34 cellular contexts compared by ENCODE assay signal in genomic region chr16:56645311-56645710, GRCh38. TPM values are rescaled to one million over a fixed set of nuclear protein-coding genes. Genes with fewer than 3 reads are reported as not detected.
"Had no signal": no experiment of that assay in that cellular context is flagged by ENCODE, and none has a peak within 500 bp of the region (broad histone marks: within the 10 kb centered on the region; RNA-seq: fewer than 3 reads in every experiment).

No MANE protein-coding gene starts in this region.

- FAIRE-seq: endometrium, islet of Langerhans, keratinocyte had no signal

- H3K9me3 ChIP-seq: colonic mucosa, esophagus squamous epithelium, gastrocnemius medialis, heart right ventricle, left lung, lower lobe of right lung had no signal

- DNase-seq: colonic mucosa; cortex of kidney; effector CD8-positive, alpha-beta T cell; effector memory CD8-positive, alpha-beta T cell; endodermal cell; erythroblast; esophagus squamous epithelium; foreskin fibroblast; foreskin melanocyte; gastrocnemius medialis; glutamatergic neuron; head of caudate nucleus; heart right ventricle; hippocampal formation; left cardiac atrium; left lung; left ventricle myocardium superior; lower lobe of right lung; mesendoderm; midbrain; naive thymus-derived CD4-positive, alpha-beta T cell; natural killer cell had no signal

- H3K27me3 ChIP-seq: colonic mucosa had no signal

- H3K36me3 ChIP-seq: colonic mucosa, esophagus squamous epithelium, gastrocnemius medialis, heart right ventricle, left lung, lower lobe of right lung had no signal

- H3K4me1 ChIP-seq: colonic mucosa had no signal

- H3K27ac ChIP-seq: colonic mucosa, epithelial cell of prostate, esophagus squamous epithelium, gastrocnemius medialis, heart right ventricle, left lung, lower lobe of right lung had no signal

- H3K4me3 ChIP-seq: colonic mucosa, esophagus squamous epithelium, gastrocnemius medialis, heart right ventricle, left lung, lower lobe of right lung had no signal

RNA-seq across cellular contexts. Expression of gene MT1B, which starts 6.4 kb away (rescaled TPM):
- total RNA-seq: colonic mucosa; dermis microvascular lymphatic vessel endothelial cell; endodermal cell; esophagus mucosa; esophagus squamous epithelium; gastrocnemius medialis; glomerular endothelial cell; heart right ventricle; kidney epithelial cell; left cardiac atrium; left lung; left ventricle myocardium superior; lower leg skin; lower lobe of right lung; lung microvascular endothelial cell; mononuclear cell; mucosa of gallbladder; naive thymus-derived CD4-positive, alpha-beta T cell; natural killer cell had no signal
- polyA plus RNA-seq: heart right ventricle; keratinocyte; naive thymus-derived CD4-positive, alpha-beta T cell had no signal

RNA-seq across cellular contexts. Expression of gene MT1A, which starts 6.8 kb away (rescaled TPM):
- total RNA-seq: endodermal cell, glomerular endothelial cell, kidney epithelial cell, mononuclear cell, natural killer cell had no signal
- polyA plus RNA-seq: keratinocyte; naive thymus-derived CD4-positive, alpha-beta T cell had no signal

RNA-seq across cellular contexts. Expression of gene MT1F, which starts 12.4 kb away (rescaled TPM):
- total RNA-seq: glomerular endothelial cell had no signal

RNA-seq across cellular contexts. Expression of gene MT1M, which starts 12.9 kb away (rescaled TPM):
- total RNA-seq: endodermal cell; glomerular endothelial cell; mononuclear cell; naive thymus-derived CD4-positive, alpha-beta T cell; natural killer cell had no signal
- polyA plus RNA-seq: naive thymus-derived CD4-positive, alpha-beta T cell had no signal
